ENCODE assay signal across 9 cellular contexts in the genomic region with DNA sequence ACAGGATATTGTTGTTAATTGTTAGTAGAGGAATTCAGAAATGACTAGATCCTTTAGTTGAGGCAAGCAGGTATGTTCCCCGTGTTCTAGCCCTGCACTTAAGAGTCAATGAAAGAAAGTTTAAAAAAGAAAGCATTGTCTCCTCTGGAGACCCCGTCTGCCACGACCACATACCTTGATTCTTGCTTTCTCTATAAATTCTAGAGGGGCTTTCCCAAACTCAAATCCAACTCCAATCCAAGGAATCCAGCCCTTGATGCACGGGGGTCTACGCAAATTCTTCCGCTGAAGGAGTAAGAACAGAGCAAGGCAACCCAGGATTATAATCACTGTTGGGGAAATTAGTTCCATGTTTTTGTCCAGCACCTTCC. TPM values are rescaled to one million over a fixed set of nuclear protein-coding genes. Genes with fewer than 3 reads are reported as not detected.
DNase-seq lines count a peak whose midpoint lies in the region; ATAC-seq, FAIRE-seq and TF ChIP-seq lines count a peak whose summit lies in the region.
"Had no signal": no experiment of that assay in that cellular context is flagged by ENCODE, and none has a peak within 500 bp of the region (broad histone marks: within the 10 kb centered on the region; RNA-seq: fewer than 3 reads in every experiment).

No MANE protein-coding gene starts in this region.

- no peaks in the 10 kb centered on the region for H3K27me3 ChIP-seq in bronchial epithelial cell (ENCODE audit: control insufficient read depth, insufficient read depth, low read length)
- H3K27me3 ChIP-seq in mononuclear cell (ENCODE audit: insufficient read depth, low read length), result peaks cover 55% of the 10 kb centered on the region
- no peaks in the 10 kb centered on the region for H3K27me3 ChIP-seq in aorta (ENCODE audit: control insufficient read depth in 1 of 2, insufficient read depth in 2 of 2, low read length in 1 of 2)

- DNase-seq in stimulated activated naive CD8-positive, alpha-beta T cell treated with anti-CD3 and anti-CD28 coated beads, Interleukin-15, Interleukin-2, amounts not matched to agents 100 U/mL and 50 U/mL, for 24 hours, result no peak
- no peak for DNase-seq in bronchial epithelial cell (ENCODE audit: low read depth)
- no peak for DNase-seq in aorta
- no peak for DNase-seq in cortex of kidney (lab: John Stamatoyannopoulos, UW)
- DNase-seq in NCI-H128 (lab: John Stamatoyannopoulos, UW; ENCODE audit: unreplicated experiment), result no peak

- peaks cover 14% of the 10 kb centered on the region for H3K4me1 ChIP-seq in mononuclear cell (ENCODE audit: insufficient read depth, low read length)
- no peaks in the 10 kb centered on the region for H3K4me1 ChIP-seq in aorta (ENCODE audit: control insufficient read depth in 1 of 2, insufficient read depth in 2 of 2, low read length in 2 of 2)

- no peak for TF ChIP-seq CTCF in bronchial epithelial cell (IDR thresholded peaks at IDR 0.05; ENCODE audit: insufficient read depth, low read length, severe bottlenecking)

- peak overlapping the region in 1 of 2 donors; percentile 68 for H3K27ac ChIP-seq in aorta (ENCODE audit: low read depth in 1 of 2, low read length in 2 of 2)

- H3K4me3 Mint-ChIP-seq in stimulated activated naive CD8-positive, alpha-beta T cell treated with anti-CD3 and anti-CD28 coated beads, Interleukin-15, Interleukin-2, amounts not matched to agents 100 ng/mL and 50 ng/mL, for 24 hours, result peak overlapping the region; percentile 79

- peaks cover 56% of the 10 kb centered on the region for H3K27me3 Mint-ChIP-seq in stimulated activated naive CD8-positive, alpha-beta T cell treated with anti-CD3 and anti-CD28 coated beads, Interleukin-15, Interleukin-2, amounts not matched to agents 100 ng/mL and 50 ng/mL, for 24 hours

- no peak for FAIRE-seq in bronchial epithelial cell (lab: Jason Lieb, UNC)

- peaks cover 15% of the 10 kb centered on the region for H3K4me1 Mint-ChIP-seq in stimulated activated naive CD8-positive, alpha-beta T cell treated with anti-CD3 and anti-CD28 coated beads, Interleukin-15, Interleukin-2, amounts not matched to agents 100 ng/mL and 50 ng/mL, for 24 hours (ENCODE audit: low read depth)

- no peaks in the 10 kb centered on the region for H3K9me3 ChIP-seq in mononuclear cell (ENCODE audit: low read depth, low read length)
- no peaks in the 10 kb centered on the region for H3K9me3 ChIP-seq in aorta (ENCODE audit: control insufficient read depth, low read length)

- intact Hi-C loops in aorta (cut with DNase I), result no loop called here

- H3K36me3 Mint-ChIP-seq in stimulated activated naive CD8-positive, alpha-beta T cell treated with anti-CD3 and anti-CD28 coated beads, Interleukin-15, Interleukin-2, amounts not matched to agents 100 ng/mL and 50 ng/mL, for 24 hours (ENCODE audit: low read depth), result no peaks in the 10 kb centered on the region

- peak overlapping the region; percentile 73 for H3K4me3 ChIP-seq in bronchial epithelial cell (ENCODE audit: low read depth, low read length)
- peak overlapping the region; percentile 53 for H3K4me3 ChIP-seq in mononuclear cell (ENCODE audit: low read length)
- H3K4me3 ChIP-seq in aorta (ENCODE audit: low read length in 2 of 2), result peak overlapping the region; percentile 66 to 85

- WGBS in aorta, 2 donors, result 6 to 8% methylated on average over 6 of the region's 6 CpGs

- no peak for ATAC-seq in stimulated activated naive CD8-positive, alpha-beta T cell treated with anti-CD3 and anti-CD28 coated beads, Interleukin-15, Interleukin-2, amounts not matched to agents 100 U/mL and 50 U/mL, for 24 hours
- ATAC-seq in aorta (ENCODE audit: low FRiP score) (no peak), GM18873 (IDR thresholded peaks at IDR 0.05; ENCODE audit: low FRiP score, unreplicated experiment) (no peak)

- no peaks in the 10 kb centered on the region for H3K9me3 Mint-ChIP-seq in stimulated activated naive CD8-positive, alpha-beta T cell treated with anti-CD3 and anti-CD28 coated beads, Interleukin-15, Interleukin-2, amounts not matched to agents 100 ng/mL and 50 ng/mL, for 24 hours

- peak overlapping the region; percentile 29 for H3K27ac Mint-ChIP-seq in stimulated activated naive CD8-positive, alpha-beta T cell treated with anti-CD3 and anti-CD28 coated beads, Interleukin-15, Interleukin-2, amounts not matched to agents 100 ng/mL and 50 ng/mL, for 24 hours

- no peaks in the 10 kb centered on the region for H3K36me3 ChIP-seq in bronchial epithelial cell (ENCODE audit: control insufficient read depth, insufficient read depth, low read length)
- H3K36me3 ChIP-seq in aorta (ENCODE audit: control insufficient read depth in 1 of 2, insufficient read depth in 2 of 2, low read length in 1 of 2), result no peaks in the 10 kb centered on the region

RNA-seq across cellular contexts. Expression of a gene that starts 0.4 kb away (rescaled TPM):
- total RNA-seq in bronchial epithelial cell (5.0 and 17.4 TPM in 2 replicates), mononuclear cell (not detected), aorta (1 to 10 TPM; 2.0 to 4.2 TPM)
- polyA plus RNA-seq in aorta, result 1 to 10 TPM in 1 of 2 donors, under 1 TPM in 1; 0.63 to 5.1 TPM
- total RNA-seq: T-helper 1 cell treated with Interleukin-12 subunit alpha and Interleukin-12 subunit beta and Interleukin-4 antibody, amounts not matched to agents 30 ng/mL and 1 ng/mL, for 36 hours had no signal

RNA-seq across cellular contexts. Expression of a gene that starts 0.6 kb away (rescaled TPM):
- total RNA-seq in bronchial epithelial cell (5.3 and 13.8 TPM in 2 replicates), mononuclear cell (0.10 TPM), aorta (10 to 100 TPM; 19.7 to 45.9 TPM)
- 10 to 100 TPM in 1 of 2 donors, under 1 TPM in 1; 0.50 to 71.9 TPM for polyA plus RNA-seq in aorta
- total RNA-seq: T-helper 1 cell treated with Interleukin-12 subunit alpha and Interleukin-12 subunit beta and Interleukin-4 antibody, amounts not matched to agents 30 ng/mL and 1 ng/mL, for 36 hours had no signal

RNA-seq across cellular contexts. Expression of a gene that starts 35.5 kb away (rescaled TPM):
- total RNA-seq in bronchial epithelial cell, result 0.26 TPM in 2 replicates
- not detected for total RNA-seq in mononuclear cell
- 1 to 10 TPM; 1.0 to 1.8 TPM for total RNA-seq in aorta
- 1 to 10 TPM in 1 of 2 donors, not detected in 1; 1.6 TPM for polyA plus RNA-seq in aorta
- total RNA-seq: T-helper 1 cell treated with Interleukin-12 subunit alpha and Interleukin-12 subunit beta and Interleukin-4 antibody, amounts not matched to agents 30 ng/mL and 1 ng/mL, for 36 hours had no signal
